Comparison of ENCODE assay signal across 1 cellular context in genomic region chr12:67909681-67910080, GRCh38.
TF ChIP-seq lines count a peak whose summit lies in the region.

No MANE protein-coding gene starts in this region.

TF ChIP-seq in HCT116, 20 proteins besides CTCF, POLR2A, EP300 and RAD21 (continued from another document):
- TF ChIP-seq ZBTB33 (IDR thresholded peaks at IDR 0.05; ENCODE audit: extremely low read depth, insufficient replicate concordance, low read length) = no peak
- no peak for TF ChIP-seq TCF7L2 (IDR thresholded peaks at IDR 0.05; ENCODE audit: borderline replicate concordance, extremely low read depth, insufficient read depth, insufficient read length)
TF ChIP-seq in HCT116: peak in this region for 0.
